Comparison of ENCODE assay signal across 13 cellular contexts in genomic region chr18:10140928-10141327, GRCh38.
DNase-seq lines count a peak whose midpoint lies in the region; ATAC-seq, FAIRE-seq and TF ChIP-seq lines count a peak whose summit lies in the region.
"Had no signal": no experiment of that assay in that cellular context is flagged by ENCODE, and none has a peak within 500 bp of the region (broad histone marks: within the 10 kb centered on the region; RNA-seq: fewer than 3 reads in every experiment).

No MANE protein-coding gene starts in this region.

- POLR2A ChIA-PET in PC-3 (lab: Charles Lee; ENCODE audit: unreplicated experiment) = no interaction called here

- peak; percentile 47 for DNase-seq in ELR (ENCODE audit: low read depth)
- peak; percentile 79 for DNase-seq in PC-3
- DNase-seq in fibroblast of villous mesenchyme (ENCODE audit: low read depth) = peak; percentile 83
- no peak for DNase-seq in SKM-1 (lab: John Stamatoyannopoulos, UW; ENCODE audit: unreplicated experiment)
- DNase-seq in activated T-cell treated with anti-CD3 and anti-CD28 coated beads, Interleukin-2, amount 50 U/mL, for 48 hours = no peak
- no peak for DNase-seq in H7
- no peak for DNase-seq in kidney
- DNase-seq: central memory CD4-positive, alpha-beta T cell; NCI-H1048 had no signal

- no peaks in the 10 kb centered on the region for H3K9me2 ChIP-seq in PC-3 (replicated peaks; ENCODE audit: low read length)

- no peaks in the 10 kb centered on the region for H4K20me1 ChIP-seq in PC-3 (ENCODE audit: low read length)

- no peaks in the 10 kb centered on the region for H3K9me3 ChIP-seq in PC-3 (ENCODE audit: low read length)
- H3K9me3 ChIP-seq in kidney (ENCODE audit: control insufficient read depth in 1 of 2, low read length in 2 of 2) = no peaks in the 10 kb centered on the region
- H3K9me3 ChIP-seq: right atrium auricular region had no signal

- H3K9ac ChIP-seq in PC-3 (ENCODE audit: low read length) (no peak overlapping the region), kidney (ENCODE audit: low read length in 2 of 2) (no peak overlapping the region)

- no peak overlapping the region; the same call in 1 of the 2 replicates for H2AFZ ChIP-seq in PC-3 (ENCODE audit: low read length)

- H3K27ac ChIP-seq in PC-3 (ENCODE audit: low read length) = peak overlapping the region; percentile 88
- peak overlapping the region in 12 of 21 experiments; percentile 22 to 81 (median 70) for H3K27ac ChIP-seq in skin epidermis
- H3K27ac ChIP-seq in kidney (ENCODE audit: low read depth in 2 of 2, low read length in 2 of 2) = no peak overlapping the region
- H3K27ac ChIP-seq: right atrium auricular region, VCaP had no signal

- TF ChIP-seq CTCF in PC-3 (conservative IDR thresholded peaks at IDR 0.05; ENCODE audit: low read depth, low read length) = no peak
- no peak for TF ChIP-seq CTCF in fibroblast of villous mesenchyme (IDR thresholded peaks at IDR 0.05; ENCODE audit: insufficient read depth, low read depth, low read length)
- no peak for TF ChIP-seq CTCF in kidney (IDR thresholded peaks at IDR 0.05; ENCODE audit: borderline replicate concordance, extremely low read depth, insufficient read depth)

- peak; percentile 85 for ATAC-seq in PC-3
- ATAC-seq: Panc1 had no signal

- H3K4me3 ChIP-seq in PC-3 (ENCODE audit: low read length) (peak overlapping the region; percentile 26; the same call in 1 of the 2 replicates), fibroblast of villous mesenchyme (ENCODE audit: low read depth, low read length) (peak overlapping the region; percentile 17), skin epidermis (no peak overlapping the region), H7 (ENCODE audit: insufficient read depth, low read depth, low read length) (no peak overlapping the region), kidney (ENCODE audit: low read length in 2 of 2) (no peak overlapping the region)
- H3K4me3 ChIP-seq: right atrium auricular region had no signal

- CTCF ChIA-PET in PC-3 (lab: Charles Lee) = no interaction called here

- H3K36me3 ChIP-seq in PC-3 (ENCODE audit: low read depth, low read length) (no peaks in the 10 kb centered on the region), H7 (replicated peaks; ENCODE audit: control insufficient read depth, insufficient read depth, low read length) (no peaks in the 10 kb centered on the region), kidney (ENCODE audit: control insufficient read depth in 1 of 2, insufficient read depth in 2 of 2, low read length in 2 of 2) (no peaks in the 10 kb centered on the region)
- H3K36me3 ChIP-seq: right atrium auricular region had no signal

- peak overlapping the region; percentile 69 for H3K4me2 ChIP-seq in PC-3 (ENCODE audit: low read length)

- intact Hi-C loops in PC-3 (cut with micrococcal nuclease) (no loop called here), kidney (cut with DNase I) (no loop called here)

- no peak for FAIRE-seq in kidney (lab: Jason Lieb, UNC)

- no peaks in the 10 kb centered on the region for H3F3A ChIP-seq in PC-3 (ENCODE audit: low read length, unreplicated experiment)

- H3K4me1 ChIP-seq in PC-3 (ENCODE audit: insufficient read depth, low read length) = peaks cover 30% of the 10 kb centered on the region
- H3K4me1 ChIP-seq in kidney (ENCODE audit: control insufficient read depth in 1 of 2, insufficient read depth in 1 of 2, low read depth in 1 of 2, low read length in 2 of 2) = no peaks in the 10 kb centered on the region

- BruUV-seq in PC-3 (replicated peaks; lab: Mats Ljungman, UMichigan) = no TSS peak

- H3K79me2 ChIP-seq in PC-3 (ENCODE audit: low read length) = no peaks in the 10 kb centered on the region

- H3K27me3 ChIP-seq in PC-3 (ENCODE audit: low read length) (peaks cover 12% of the 10 kb centered on the region; the same call in 1 of the 2 replicates), H7 (ENCODE audit: control insufficient read depth, insufficient read depth, low read length) (no peaks in the 10 kb centered on the region)
- H3K27me3 ChIP-seq: right atrium auricular region had no signal

Comparison
In these comparisons a context has a peak if more than half of its experiments do, and no peak if none do; other contexts are left out.
1. DNase-seq: peak in ELR (single experiment), PC-3 (single experiment) and fibroblast of villous mesenchyme (single experiment); none in SKM-1 (single experiment), activated T-cell treated with anti-CD3 and anti-CD28 coated beads, Interleukin-2, amount 50 U/mL, for 48 hours (0 of 2), H7 (single experiment) and kidney (single experiment).
2. H3K27ac ChIP-seq: peak in PC-3 (single experiment) and skin epidermis (12 of 21); none in kidney (0 of 2).
3. H3K4me3 ChIP-seq: peak in PC-3 (single experiment) and fibroblast of villous mesenchyme (single experiment); none in skin epidermis (0 of 7), H7 (single experiment) and kidney (0 of 2).